ENCODE assay signal across 18 cellular contexts in the genomic region with DNA sequence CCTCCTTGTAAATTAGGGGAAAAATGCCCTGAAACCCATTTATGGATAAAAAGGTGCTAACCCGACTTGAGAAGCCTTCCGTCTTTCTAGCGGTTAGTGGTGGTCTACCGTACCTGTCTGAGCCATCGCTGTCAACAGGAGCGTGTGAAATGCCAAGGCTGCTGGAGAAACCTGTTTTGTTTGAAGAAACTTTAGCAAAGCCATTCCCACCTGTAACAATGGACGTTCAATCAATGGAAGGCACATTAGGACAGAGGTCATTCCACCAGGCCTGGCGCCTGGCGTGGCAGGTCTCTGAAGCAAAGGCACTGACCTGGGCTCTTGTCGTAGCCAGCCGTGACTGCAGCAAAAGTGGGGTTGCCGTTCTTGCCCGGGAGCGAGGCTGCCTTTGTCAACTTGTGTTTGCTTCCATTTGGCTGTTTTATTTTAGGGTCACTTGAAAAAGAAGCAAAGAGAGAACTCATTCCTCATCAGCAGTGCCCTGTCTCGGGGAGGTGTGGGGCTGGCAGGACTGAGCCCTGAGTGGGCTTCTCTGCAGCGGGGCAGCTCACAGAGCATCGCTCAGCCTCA.
DNase-seq lines count a peak whose midpoint lies in the region; ATAC-seq and TF ChIP-seq lines count a peak whose summit lies in the region.
"Had no signal": no experiment of that assay in that cellular context is flagged by ENCODE, and none has a peak within 500 bp of the region (broad histone marks: within the 10 kb centered on the region; RNA-seq: fewer than 3 reads in every experiment).

No MANE protein-coding gene starts in this region.

- H3K4me3 Mint-ChIP-seq in activated T-cell treated with anti-CD3 and anti-CD28 coated beads, Interleukin-2, amount 50 U/mL, for 24 hours = peak overlapping the region; percentile 45
- peak overlapping the region; percentile 58 to 72 for H3K4me3 Mint-ChIP-seq in effector memory CD8-positive, alpha-beta T cell
- no peak overlapping the region for H3K4me3 Mint-ChIP-seq in stimulated activated memory B cell treated with anti-CD40 and anti-IgM and Interleukin-4, amounts not matched to agents 10 μg/mL and 1 μg/mL and 100 μg/mL, for 72 hours
- H3K4me3 Mint-ChIP-seq: memory B cell, neural progenitor cell had no signal

- no peaks in the 10 kb centered on the region for H3K27me3 Mint-ChIP-seq in activated T-cell treated with anti-CD3 and anti-CD28 coated beads, Interleukin-2, amount 50 U/mL, for 24 hours
- no peaks in the 10 kb centered on the region for H3K27me3 Mint-ChIP-seq in effector memory CD8-positive, alpha-beta T cell
- no peaks in the 10 kb centered on the region for H3K27me3 Mint-ChIP-seq in stimulated activated memory B cell treated with anti-CD40 and anti-IgM and Interleukin-4, amounts not matched to agents 10 μg/mL and 1 μg/mL and 100 μg/mL, for 72 hours
- H3K27me3 Mint-ChIP-seq: memory B cell had no signal

- ATAC-seq in RWPE2 (ENCODE audit: low read depth) (no peak), GM18868 (IDR thresholded peaks at IDR 0.05; ENCODE audit: unreplicated experiment) (no peak)
- ATAC-seq in effector memory CD8-positive, alpha-beta T cell (replicated peaks) = no peak
- no peak for ATAC-seq in stimulated activated memory B cell treated with anti-CD40 and anti-IgM and Interleukin-4, amounts not matched to agents 10 μg/mL and 1 μg/mL and 100 μg/mL, for 72 hours

- H3K27ac Mint-ChIP-seq in activated T-cell treated with anti-CD3 and anti-CD28 coated beads, Interleukin-2, amount 50 U/mL, for 24 hours = peak overlapping the region; percentile 85
- peak overlapping the region; percentile 86 to 92 for H3K27ac Mint-ChIP-seq in effector memory CD8-positive, alpha-beta T cell
- H3K27ac Mint-ChIP-seq in stimulated activated memory B cell treated with anti-CD40 and anti-IgM and Interleukin-4, amounts not matched to agents 10 μg/mL and 1 μg/mL and 100 μg/mL, for 72 hours = peak overlapping the region; percentile 2
- H3K27ac Mint-ChIP-seq: memory B cell, neural progenitor cell had no signal

- H3K9me3 ChIP-seq in RWPE2 (ENCODE audit: severe bottlenecking) = no peaks in the 10 kb centered on the region
- H3K9me3 ChIP-seq: colonic mucosa, tibial artery had no signal

- H3K9me3 Mint-ChIP-seq in activated T-cell treated with anti-CD3 and anti-CD28 coated beads, Interleukin-2, amount 50 U/mL, for 24 hours = no peaks in the 10 kb centered on the region
- no peaks in the 10 kb centered on the region for H3K9me3 Mint-ChIP-seq in effector memory CD8-positive, alpha-beta T cell
- no peaks in the 10 kb centered on the region for H3K9me3 Mint-ChIP-seq in stimulated activated memory B cell treated with anti-CD40 and anti-IgM and Interleukin-4, amounts not matched to agents 10 μg/mL and 1 μg/mL and 100 μg/mL, for 72 hours
- H3K9me3 Mint-ChIP-seq: memory B cell, neural progenitor cell had no signal

- peaks cover 96% of the 10 kb centered on the region for H3K36me3 Mint-ChIP-seq in activated T-cell treated with anti-CD3 and anti-CD28 coated beads, Interleukin-2, amount 50 U/mL, for 24 hours (ENCODE audit: low read depth)
- peaks cover 46% of the 10 kb centered on the region for H3K36me3 Mint-ChIP-seq in effector memory CD8-positive, alpha-beta T cell (ENCODE audit: insufficient read depth)
- H3K36me3 Mint-ChIP-seq in stimulated activated memory B cell treated with anti-CD40 and anti-IgM and Interleukin-4, amounts not matched to agents 10 μg/mL and 1 μg/mL and 100 μg/mL, for 72 hours = peaks cover 79% of the 10 kb centered on the region

- H3K4me1 ChIP-seq in RWPE2 (ENCODE audit: insufficient read depth, poor library complexity, severe bottlenecking) = no peaks in the 10 kb centered on the region
- H3K4me1 ChIP-seq: colonic mucosa, neural progenitor cell had no signal

- peaks cover 34% of the 10 kb centered on the region for H3K4me1 Mint-ChIP-seq in activated T-cell treated with anti-CD3 and anti-CD28 coated beads, Interleukin-2, amount 50 U/mL, for 24 hours (ENCODE audit: low read depth)
- H3K4me1 Mint-ChIP-seq in effector memory CD8-positive, alpha-beta T cell (ENCODE audit: low read depth in 2 of 2) = peaks cover 16 to 33% of the 10 kb centered on the region in 2 donors
- H3K4me1 Mint-ChIP-seq in stimulated activated memory B cell treated with anti-CD40 and anti-IgM and Interleukin-4, amounts not matched to agents 10 μg/mL and 1 μg/mL and 100 μg/mL, for 72 hours = no peaks in the 10 kb centered on the region
- H3K4me1 Mint-ChIP-seq: memory B cell, neural progenitor cell had no signal

- TF ChIP-seq CTCF in RWPE2 (IDR thresholded peaks at IDR 0.05; ENCODE audit: poor library complexity, severe bottlenecking) = no peak

- peaks cover 44% of the 10 kb centered on the region for H3K36me3 ChIP-seq in RWPE2 (ENCODE audit: low read depth)
- H3K36me3 ChIP-seq: neural progenitor cell had no signal

- no peak overlapping the region for H3K4me3 ChIP-seq in RWPE2 (ENCODE audit: severe bottlenecking)
- H3K4me3 ChIP-seq: colonic mucosa, neural progenitor cell, SK-N-MC, tibial artery had no signal

- no peak overlapping the region for H3K27ac ChIP-seq in RWPE2 (ENCODE audit: poor library complexity, severe bottlenecking)
- H3K27ac ChIP-seq: colonic mucosa, HL-60, neural progenitor cell, SK-N-MC, tibial artery had no signal

- no peak for DNase-seq in activated T-cell treated with anti-CD3 and anti-CD28 coated beads, Interleukin-2, amount 50 U/mL, for 24 hours
- DNase-seq in activated T-cell treated with anti-CD3 and anti-CD28 coated beads, Interleukin-2, amount 50 U/mL, for 48 hours = no peak
- peak; percentile 34 for DNase-seq in RWPE2 (ENCODE audit: low spot score)
- DNase-seq in effector memory CD8-positive, alpha-beta T cell = no peak
- no peak for DNase-seq in stimulated activated CD4-positive, alpha-beta T cell treated with anti-CD3 and anti-CD28 coated beads, Interleukin-2, amount 100 ng/mL, for 48 hours
- DNase-seq in 8988T = no peak
- DNase-seq: colonic mucosa, COR-L47, MV-4-11, NCI-H187, NCI-H226, tibial artery had no signal

- H3K27me3 ChIP-seq in RWPE2 (ENCODE audit: insufficient read depth, poor library complexity, severe bottlenecking) = no peaks in the 10 kb centered on the region
- H3K27me3 ChIP-seq: colonic mucosa, neural progenitor cell, tibial artery had no signal

Comparison
In these comparisons a context has a peak if more than half of its experiments do, and no peak if none do; other contexts are left out.
1. H3K27ac Mint-ChIP-seq: peak in every context shown above with its lines; median percentile 89 in effector memory CD8-positive, alpha-beta T cell; 85 in activated T-cell treated with anti-CD3 and anti-CD28 coated beads, Interleukin-2, amount 50 U/mL, for 24 hours; 2 in stimulated activated memory B cell treated with anti-CD40 and anti-IgM and Interleukin-4, amounts not matched to agents 10 μg/mL and 1 μg/mL and 100 μg/mL, for 72 hours.